ENCODE assay signal across 9 cellular contexts in genomic region chr9:76441551-76442322, GRCh38. TPM values are rescaled to one million over a fixed set of nuclear protein-coding genes. Genes with fewer than 3 reads are reported as not detected.
DNase-seq lines count a peak whose midpoint lies in the region; ATAC-seq, FAIRE-seq and TF ChIP-seq lines count a peak whose summit lies in the region.
"Had no signal": no experiment of that assay in that cellular context is flagged by ENCODE, and none has a peak within 500 bp of the region (broad histone marks: within the 10 kb centered on the region; RNA-seq: fewer than 3 reads in every experiment).

No MANE protein-coding gene starts in this region.

- H3K27ac ChIP-seq in pancreas: no peak overlapping the region
- H3K27ac ChIP-seq: epithelial cell of prostate had no signal

- WGBS in pancreas, 2 donors: 90 to 93% methylated on average over 10 of the region's 10 CpGs

- no peaks in the 10 kb centered on the region for H3K27me3 ChIP-seq in MG63
- H3K27me3 ChIP-seq in pancreas: no peaks in the 10 kb centered on the region

- H3K4me1 ChIP-seq in pancreas: no peaks in the 10 kb centered on the region

- H3K36me3 ChIP-seq in MG63 (no peaks in the 10 kb centered on the region), pancreas (no peaks in the 10 kb centered on the region)

- ATAC-seq in GM21737 (IDR thresholded peaks at IDR 0.05; ENCODE audit: unreplicated experiment) (peak; percentile 56), pancreas (no peak)

- H3K9me3 ChIP-seq in MG63 (no peaks in the 10 kb centered on the region), pancreas (no peaks in the 10 kb centered on the region)

- intact Hi-C loops in pancreas (cut with DNase I): loop anchor here in 1 of 3 donors (10.0 kb wide), 1 partner anchor 223 kb away; no protein-coding TSS in a partner anchor

- H3K4me3 ChIP-seq in MG63 (no peak overlapping the region), pancreas (no peak overlapping the region)

- in situ Hi-C loops in GM13977 (cut with MboI; ENCODE audit: low pct_unique_long_range_greater_than_20kb, low sequenced_read_pairs, unreplicated experiment): no loop called here

- TF ChIP-seq CTCF in GM13977 (IDR thresholded peaks at IDR 0.05; ENCODE audit: extremely low read depth, insufficient read depth, missing control alignments) (no peak), pancreas (IDR thresholded peaks at IDR 0.05) (no peak)

- peak; percentile 31 for DNase-seq in GM13977 (ENCODE audit: low spot score)
- DNase-seq in MG63: peak; percentile 51
- peak; percentile 85 for DNase-seq in glomerular visceral epithelial cell (ENCODE audit: extremely low spot score)
- no peak for DNase-seq in DMS153 (lab: John Stamatoyannopoulos, UW)
- no peak for DNase-seq in cerebellum (ENCODE audit: low spot score)
- DNase-seq in NCI-H526 (lab: John Stamatoyannopoulos, UW): no peak
- DNase-seq in pancreas: no peak

- no peak for FAIRE-seq in pancreas (lab: Jason Lieb, UNC)

RNA-seq across cellular contexts. Expression of gene GCNT1, which starts 17.2 kb away (rescaled TPM):
- 4.8 and 23.9 TPM in 2 replicates for total RNA-seq in MG63 (2014; rRNA removed; shearing (Covaris generic); ENCODE audit: low replicate concordance)
- total RNA-seq in cerebellum: 4.2 TPM
- 1 to 10 TPM; 1.7 to 5.7 (median 3.3) TPM for total RNA-seq in pancreas
- polyA plus RNA-seq in pancreas: 1 to 10 TPM; 1.0 to 7.2 TPM

RNA-seq across cellular contexts. Expression of gene RFK, which starts 47.5 kb away (rescaled TPM):
- total RNA-seq in MG63 (2014; rRNA removed; shearing (Covaris generic); ENCODE audit: low replicate concordance): 45.1 and 46.6 TPM in 2 replicates
- total RNA-seq in cerebellum: 38.9 TPM
- total RNA-seq in pancreas: 10 to 100 TPM in 4 of 6 donors, 1 to 10 TPM in 2; 8.3 to 16.5 (median 10.8) TPM
- polyA plus RNA-seq in pancreas: 10 to 100 TPM in 1 of 2 donors, 1 to 10 TPM in 1; 5.8 to 13.7 TPM

Comparison
In these comparisons a context has a peak if more than half of its experiments do, and no peak if none do; other contexts are left out.
1. DNase-seq: peak in GM13977 (single experiment), MG63 (single experiment) and glomerular visceral epithelial cell (single experiment); none in DMS153 (single experiment), cerebellum (single experiment), NCI-H526 (0 of 2) and pancreas (0 of 6).